8 cellular contexts compared by ENCODE assay signal in genomic region chr1:224183591-224184312, GRCh38. TPM values are rescaled to one million over a fixed set of nuclear protein-coding genes. Genes with fewer than 3 reads are reported as not detected.
A peak's percentile ranks its signal among the peaks of the same experiment; 100 is the strongest.
DNase-seq lines count a peak whose midpoint lies in the region; ATAC-seq and TF ChIP-seq lines count a peak whose summit lies in the region.

No MANE protein-coding gene starts in this region.

- H3K36me3 ChIP-seq in adipocyte (ENCODE audit: control insufficient read depth, insufficient read depth, low read length, severe bottlenecking) (no peaks in the 10 kb centered on the region), prostate gland (no peaks in the 10 kb centered on the region)

- no peak for TF ChIP-seq POLR2A in prostate gland (IDR thresholded peaks at IDR 0.05)

- intact Hi-C loops in left ventricle myocardium superior (cut with micrococcal nuclease): no loop called here
- intact Hi-C loops in prostate gland (cut with DNase I): loop anchor here (10.0 kb wide), 2 partner anchors 69 to 151 kb away; partner anchors contain the start of genes FBXO28 and NVL

- ATAC-seq in GM21825 (IDR thresholded peaks at IDR 0.05; ENCODE audit: unreplicated experiment): peak; percentile 47
- peak; percentile 80 for ATAC-seq in left ventricle myocardium superior

- under 1% methylated on average over 40 of the region's 53 CpGs for WGBS in prostate gland

- peaks cover 20% of the 10 kb centered on the region for H3K4me1 ChIP-seq in adipocyte (ENCODE audit: control insufficient read depth, insufficient read depth, low read length)
- peaks cover 3% of the 10 kb centered on the region for H3K4me1 ChIP-seq in prostate gland (replicated peaks)

- DNase-seq in G401 (ENCODE audit: low spot score) (peak; percentile 57), KG1 (lab: John Stamatoyannopoulos, UW) (peak; percentile 68), SKM-1 treated with dmso at 0.1 percent for 144 hours (lab: John Stamatoyannopoulos, UW; ENCODE audit: unreplicated experiment) (peak; percentile 58), adipocyte (ENCODE audit: low read depth) (peak; percentile 78), left ventricle myocardium superior (peak; percentile 76), prostate gland (ENCODE audit: low spot score) (no peak), epidermal melanocyte (ENCODE audit: insufficient read length, low spot score) (no peak)

- H3K27ac ChIP-seq in prostate gland: peak overlapping the region; percentile 94 to 98

- H3K4me3 ChIP-seq in adipocyte (ENCODE audit: low read length): peak overlapping the region; percentile 93
- peak overlapping the region; percentile 92 to 99 for H3K4me3 ChIP-seq in prostate gland

- in situ Hi-C loops in G401 (cut with HindIII; ENCODE audit: low sequenced_read_pairs): no loop called here

- TF ChIP-seq CTCF in prostate gland (IDR thresholded peaks at IDR 0.05): no peak

- H3K27me3 ChIP-seq in adipocyte (replicated peaks; ENCODE audit: control insufficient read depth, insufficient read depth, low read length) (no peaks in the 10 kb centered on the region), prostate gland (replicated peaks; ENCODE audit: insufficient read depth) (no peaks in the 10 kb centered on the region)

- H3K9ac ChIP-seq in adipocyte (ENCODE audit: low read length): peak overlapping the region; percentile 92

- H3K9me3 ChIP-seq in adipocyte (ENCODE audit: control insufficient read depth, low read length) (no peaks in the 10 kb centered on the region), prostate gland (no peaks in the 10 kb centered on the region)

RNA-seq across cellular contexts. Expression of gene DEGS1, which starts 0.7 kb away (rescaled TPM):
- total RNA-seq in G401 (2014; rRNA removed; shearing (Covaris generic)): 306 and 340 TPM in 2 replicates
- total RNA-seq in left ventricle myocardium superior: 61.5 TPM
- total RNA-seq in prostate gland: 100 to 1,000 TPM in 1 of 2 donors, 10 to 100 TPM in 1; 78.8 to 172 TPM

Comparison
In these comparisons a context has a peak if more than half of its experiments do, and no peak if none do; other contexts are left out.
1. DNase-seq: peak in G401 (single experiment), KG1 (single experiment), SKM-1 treated with dmso at 0.1 percent for 144 hours (single experiment), adipocyte (single experiment) and left ventricle myocardium superior (single experiment); none in prostate gland (single experiment) and epidermal melanocyte (single experiment).